28 cellular contexts compared by ENCODE assay signal in the genomic region with DNA sequence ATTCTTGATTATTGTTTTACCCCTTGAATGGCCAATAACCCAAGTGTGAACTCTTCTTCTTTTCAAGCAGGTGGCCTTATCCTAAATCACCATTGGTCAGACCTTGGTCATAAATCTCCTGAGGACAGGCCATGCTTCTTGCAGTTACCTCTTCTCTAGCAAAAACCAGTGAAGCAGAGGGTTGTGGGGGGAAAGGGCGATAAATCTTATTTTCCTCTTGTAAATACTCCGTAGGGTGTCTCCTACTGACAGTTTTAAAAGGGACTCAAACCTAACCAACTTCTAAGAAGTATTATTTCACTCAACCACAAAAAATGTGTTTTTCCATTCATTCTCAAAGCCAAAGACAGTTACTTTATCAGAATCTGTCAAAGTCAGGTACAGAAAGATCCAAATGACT.
"Had no signal": no experiment of that assay in that cellular context is flagged by ENCODE, and none has a peak within 500 bp of the region (broad histone marks: within the 10 kb centered on the region; RNA-seq: fewer than 3 reads in every experiment).

No MANE protein-coding gene starts in this region.

- H3K9me3 Mint-ChIP-seq: natural killer cell treated with Interleukin-12 subunit alpha and Interleukin-12 subunit beta and Interleukin-15 and Interleukin-18, amount 100 ng/mL, for 72 hours; neural progenitor cell; stimulated activated naive B cell treated with anti-CD40 and anti-IgM and Interleukin-4, amounts not matched to agents 10 μg/mL and 1 μg/mL and 100 μg/mL, for 72 hours; stimulated activated naive CD8-positive, alpha-beta T cell treated with anti-CD3 and anti-CD28 coated beads, Interleukin-15, Interleukin-2, amounts not matched to agents 100 ng/mL and 50 ng/mL, for 24 hours had no signal

- H3K4me3 ChIP-seq: neural progenitor cell, ovary, psoas muscle, right lobe of liver, sigmoid colon, stomach, thoracic aorta, thyroid gland, tibial nerve, upper lobe of left lung, vagina had no signal

- ATAC-seq: natural killer cell treated with Interleukin-12 subunit alpha and Interleukin-12 subunit beta and Interleukin-15 and Interleukin-18, amount 100 ng/mL, for 72 hours; psoas muscle; right cardiac atrium; right lobe of liver; stimulated activated naive B cell treated with anti-CD40 and anti-IgM and Interleukin-4, amounts not matched to agents 10 μg/mL and 1 μg/mL and 100 μg/mL, for 72 hours had no signal

- H3K9me3 ChIP-seq: ovary, psoas muscle, right lobe of liver, sigmoid colon, stomach, thoracic aorta, thyroid gland, tibial nerve, upper lobe of left lung, vagina had no signal

- H3K9ac ChIP-seq: neural progenitor cell, parathyroid adenoma had no signal

- H3K27ac Mint-ChIP-seq: natural killer cell treated with Interleukin-12 subunit alpha and Interleukin-12 subunit beta and Interleukin-15 and Interleukin-18, amount 100 ng/mL, for 72 hours; progenitor cell of endocrine pancreas; stimulated activated effector memory CD8-positive, alpha-beta T cell treated with anti-CD3 and anti-CD28 coated beads, Interleukin-12 subunit alpha, Interleukin-12 subunit beta, amount 100 ng/mL, for 72 hours; stimulated activated naive B cell treated with anti-CD40 and anti-IgM and Interleukin-4, amounts not matched to agents 10 μg/mL and 1 μg/mL and 100 μg/mL, for 72 hours; stimulated activated naive CD8-positive, alpha-beta T cell treated with anti-CD3 and anti-CD28 coated beads, Interleukin-15, Interleukin-2, amounts not matched to agents 100 ng/mL and 50 ng/mL, for 24 hours had no signal

- H3K4me1 Mint-ChIP-seq: neural progenitor cell; stimulated activated effector memory CD8-positive, alpha-beta T cell treated with anti-CD3 and anti-CD28 coated beads, Interleukin-12 subunit alpha, Interleukin-12 subunit beta, amount 100 ng/mL, for 72 hours had no signal

- H3K4me2 ChIP-seq: neural progenitor cell had no signal

- H3K27ac ChIP-seq: neural progenitor cell, ovary, parathyroid adenoma, psoas muscle, right lobe of liver, sigmoid colon, stomach, thoracic aorta, thyroid gland, tibial nerve, upper lobe of left lung, vagina had no signal

- H3K36me3 Mint-ChIP-seq: natural killer cell treated with Interleukin-12 subunit alpha and Interleukin-12 subunit beta and Interleukin-15 and Interleukin-18, amount 100 ng/mL, for 72 hours; neural progenitor cell; stimulated activated effector memory CD8-positive, alpha-beta T cell treated with anti-CD3 and anti-CD28 coated beads, Interleukin-12 subunit alpha, Interleukin-12 subunit beta, amount 100 ng/mL, for 72 hours; stimulated activated naive B cell treated with anti-CD40 and anti-IgM and Interleukin-4, amounts not matched to agents 10 μg/mL and 1 μg/mL and 100 μg/mL, for 72 hours had no signal

- FAIRE-seq: small intestine, urothelium cell line had no signal

- DNase-seq: occipital lobe; ovary; posterior cingulate gyrus; psoas muscle; right cardiac atrium; right lobe of liver; sigmoid colon; small intestine; stimulated activated CD4-positive, alpha-beta T cell treated with anti-CD3 and anti-CD28 coated beads, Interleukin-15, amount 100 ng/mL, for 24 hours; stimulated activated CD4-positive, alpha-beta T cell treated with anti-CD3 and anti-CD28 coated beads, Interleukin-2, amount 100 ng/mL, for 24 hours; stimulated activated CD4-positive, alpha-beta T cell treated with anti-CD3 and anti-CD28 coated beads, Interleukin-2, amount 100 ng/mL, for 48 hours; stimulated activated CD4-positive, alpha-beta T cell treated with anti-CD3 and anti-CD28 coated beads, Interleukin-4, amount 100 ng/mL, for 24 hours; stimulated activated naive B cell treated with anti-CD40 and anti-IgM and Interleukin-4, amounts not matched to agents 10 μg/mL and 1 μg/mL and 100 μg/mL, for 72 hours; stimulated activated naive CD4-positive, alpha-beta T cell treated with Interleukin-2 at 50 U/mL for 16 hours; stomach; thyroid gland; trophoblast cell; upper lobe of left lung had no signal

- H3K4me3 Mint-ChIP-seq: natural killer cell treated with Interleukin-12 subunit alpha and Interleukin-12 subunit beta and Interleukin-15 and Interleukin-18, amount 100 ng/mL, for 72 hours; neural progenitor cell; stimulated activated effector memory CD8-positive, alpha-beta T cell treated with anti-CD3 and anti-CD28 coated beads, Interleukin-12 subunit alpha, Interleukin-12 subunit beta, amount 100 ng/mL, for 72 hours; stimulated activated naive B cell treated with anti-CD40 and anti-IgM and Interleukin-4, amounts not matched to agents 10 μg/mL and 1 μg/mL and 100 μg/mL, for 72 hours; stimulated activated naive CD8-positive, alpha-beta T cell treated with anti-CD3 and anti-CD28 coated beads, Interleukin-15, Interleukin-2, amounts not matched to agents 100 ng/mL and 50 ng/mL, for 24 hours had no signal

- H3K4me1 ChIP-seq: neural progenitor cell, parathyroid adenoma, psoas muscle, right lobe of liver, sigmoid colon, stomach, thyroid gland, tibial nerve, upper lobe of left lung, vagina had no signal

- H3K27me3 ChIP-seq: neural progenitor cell, ovary, right lobe of liver, thyroid gland, tibial nerve, upper lobe of left lung, vagina had no signal

- H3K79me2 ChIP-seq: parathyroid adenoma had no signal

- H3K36me3 ChIP-seq: neural progenitor cell, ovary, right lobe of liver, sigmoid colon, stomach, thoracic aorta, thyroid gland, tibial nerve, upper lobe of left lung, vagina had no signal

- H2AFZ ChIP-seq: neural progenitor cell, parathyroid adenoma had no signal
